Comparison of ENCODE assay signal across 10 cellular contexts in genomic region chr1:63915121-63915520, GRCh38.
A peak's percentile ranks its signal among the peaks of the same experiment; 100 is the strongest.
DNase-seq lines count a peak whose midpoint lies in the region; ATAC-seq and TF ChIP-seq lines count a peak whose summit lies in the region.
"Had no signal": no experiment of that assay in that cellular context is flagged by ENCODE, and none has a peak within 500 bp of the region (broad histone marks: within the 10 kb centered on the region; RNA-seq: fewer than 3 reads in every experiment).

No MANE protein-coding gene starts in this region.

- H3K36me3 Mint-ChIP-seq in endothelial cell (ENCODE audit: low read depth, unreplicated experiment): no peaks in the 10 kb centered on the region
- no peaks in the 10 kb centered on the region for H3K36me3 Mint-ChIP-seq in stimulated activated naive B cell treated with anti-CD40 and anti-IgM and Interleukin-4, amounts not matched to agents 10 μg/mL and 1 μg/mL and 100 μg/mL, for 72 hours
- H3K36me3 Mint-ChIP-seq: natural killer cell treated with Interleukin-12 subunit alpha and Interleukin-12 subunit beta and Interleukin-15 and Interleukin-18, amount 100 ng/mL, for 72 hours had no signal

- peaks cover 11% of the 10 kb centered on the region for H3K4me1 Mint-ChIP-seq in endothelial cell (ENCODE audit: unreplicated experiment)
- H3K4me1 Mint-ChIP-seq in stimulated activated naive B cell treated with anti-CD40 and anti-IgM and Interleukin-4, amounts not matched to agents 10 μg/mL and 1 μg/mL and 100 μg/mL, for 72 hours: peaks cover 8 to 31% of the 10 kb centered on the region in 2 donors

- peak; percentile 77 to 79 for ATAC-seq in stimulated activated naive B cell treated with anti-CD40 and anti-IgM and Interleukin-4, amounts not matched to agents 10 μg/mL and 1 μg/mL and 100 μg/mL, for 72 hours (replicated peaks)
- ATAC-seq in HG03025 (IDR thresholded peaks at IDR 0.05; ENCODE audit: low FRiP score, unreplicated experiment): no peak

- no peaks in the 10 kb centered on the region for H3K9me3 Mint-ChIP-seq in endothelial cell (ENCODE audit: unreplicated experiment)
- no peaks in the 10 kb centered on the region for H3K9me3 Mint-ChIP-seq in stimulated activated naive B cell treated with anti-CD40 and anti-IgM and Interleukin-4, amounts not matched to agents 10 μg/mL and 1 μg/mL and 100 μg/mL, for 72 hours
- H3K9me3 Mint-ChIP-seq: natural killer cell treated with Interleukin-12 subunit alpha and Interleukin-12 subunit beta and Interleukin-15 and Interleukin-18, amount 100 ng/mL, for 72 hours had no signal

- H3K27me3 Mint-ChIP-seq in endothelial cell (ENCODE audit: unreplicated experiment): peaks cover 1% of the 10 kb centered on the region
- H3K27me3 Mint-ChIP-seq in stimulated activated naive B cell treated with anti-CD40 and anti-IgM and Interleukin-4, amounts not matched to agents 10 μg/mL and 1 μg/mL and 100 μg/mL, for 72 hours: peaks cover 11 to 14% of the 10 kb centered on the region in 2 donors

- no peak overlapping the region for H3K27ac Mint-ChIP-seq in endothelial cell (ENCODE audit: unreplicated experiment)
- H3K27ac Mint-ChIP-seq in stimulated activated naive B cell treated with anti-CD40 and anti-IgM and Interleukin-4, amounts not matched to agents 10 μg/mL and 1 μg/mL and 100 μg/mL, for 72 hours: no peak overlapping the region
- H3K27ac Mint-ChIP-seq: natural killer cell treated with Interleukin-12 subunit alpha and Interleukin-12 subunit beta and Interleukin-15 and Interleukin-18, amount 100 ng/mL, for 72 hours had no signal

- H3K4me3 Mint-ChIP-seq in endothelial cell (ENCODE audit: unreplicated experiment): no peak overlapping the region
- H3K4me3 Mint-ChIP-seq in stimulated activated naive B cell treated with anti-CD40 and anti-IgM and Interleukin-4, amounts not matched to agents 10 μg/mL and 1 μg/mL and 100 μg/mL, for 72 hours: no peak overlapping the region
- H3K4me3 Mint-ChIP-seq: natural killer cell treated with Interleukin-12 subunit alpha and Interleukin-12 subunit beta and Interleukin-15 and Interleukin-18, amount 100 ng/mL, for 72 hours had no signal

- DNase-seq in NCI-H345 (lab: John Stamatoyannopoulos, UW) (peak; percentile 16), NCI-H345 treated with DMSO at 0.1 percent for 48 hours (lab: John Stamatoyannopoulos, UW; ENCODE audit: unreplicated experiment) (no peak), NCI-H2227 (lab: John Stamatoyannopoulos, UW; ENCODE audit: unreplicated experiment) (peak; percentile 20), endothelial cell (ENCODE audit: low spot score) (peak; percentile 16), 8988T (no peak)
- peak; percentile 8 for DNase-seq in stimulated activated naive B cell treated with anti-CD40 and anti-IgM and Interleukin-4, amounts not matched to agents 10 μg/mL and 1 μg/mL and 100 μg/mL, for 72 hours
- no peak for DNase-seq in activated CD4-positive, alpha-beta T cell treated with anti-CD3 and anti-CD28 coated beads for 4 hours
- DNase-seq: activated CD8-positive, alpha-beta memory T cell treated with anti-CD3 and anti-CD28 coated beads, Interleukin-2, amount 50 U/mL, for 48 hours had no signal

- TF ChIP-seq CTCF in endothelial cell (IDR thresholded peaks at IDR 0.05; ENCODE audit: unreplicated experiment): no peak

Comparison
In these comparisons a context has a peak if more than half of its experiments do, and no peak if none do; other contexts are left out.
1. DNase-seq: peak in NCI-H345 (single experiment), NCI-H2227 (single experiment), endothelial cell (single experiment) and stimulated activated naive B cell treated with anti-CD40 and anti-IgM and Interleukin-4, amounts not matched to agents 10 μg/mL and 1 μg/mL and 100 μg/mL, for 72 hours (single experiment); none in NCI-H345 treated with DMSO at 0.1 percent for 48 hours (single experiment), activated CD4-positive, alpha-beta T cell treated with anti-CD3 and anti-CD28 coated beads for 4 hours (0 of 2) and 8988T (single experiment).